ENCODE assay signal across 8 cellular contexts in genomic region chr1:36157115-36157903, GRCh38. TPM values are rescaled to one million over a fixed set of nuclear protein-coding genes. Genes with fewer than 3 reads are reported as not detected.
DNase-seq lines count a peak whose midpoint lies in the region; ATAC-seq, FAIRE-seq and TF ChIP-seq lines count a peak whose summit lies in the region.

No MANE protein-coding gene starts in this region.

- TF ChIP-seq CTCF in DOHH2 (IDR thresholded peaks at IDR 0.05; ENCODE audit: low read depth, low read length, poor library complexity, severe bottlenecking) (no peak), OCI-LY1 (IDR thresholded peaks at IDR 0.05; ENCODE audit: low read length) (no peak), choroid plexus epithelial cell (conservative IDR thresholded peaks at IDR 0.05; ENCODE audit: low read depth, low read length) (no peak), mucosa of descending colon (IDR thresholded peaks at IDR 0.05) (no peak), GM13977 (IDR thresholded peaks at IDR 0.05; ENCODE audit: extremely low read depth, insufficient read depth, missing control alignments) (no peak)

- in situ Hi-C loops in GM13977 (cut with MboI; ENCODE audit: low pct_unique_long_range_greater_than_20kb, low sequenced_read_pairs, unreplicated experiment) = no loop called here

- DNase-seq in choroid plexus epithelial cell (ENCODE audit: low read depth) = peak; percentile 60
- DNase-seq in mucosa of descending colon = no peak
- no peak for DNase-seq in frontal cortex (ENCODE audit: low spot score in 2 of 2)
- DNase-seq in GM13977 (ENCODE audit: low spot score) = no peak

- intact Hi-C loops in mucosa of descending colon (cut with DNase I, micrococcal nuclease) = no loop called here

- H3K9me3 ChIP-seq in DOHH2 (ENCODE audit: control insufficient read depth, insufficient read depth, low read length) = no peaks in the 10 kb centered on the region
- no peaks in the 10 kb centered on the region for H3K9me3 ChIP-seq in OCI-LY1 (ENCODE audit: low read length)
- no peaks in the 10 kb centered on the region for H3K9me3 ChIP-seq in mucosa of descending colon

- peaks cover 77% of the 10 kb centered on the region for H3K79me2 ChIP-seq in DOHH2 (ENCODE audit: control insufficient read depth, low read length)
- H3K79me2 ChIP-seq in OCI-LY1 (ENCODE audit: insufficient read depth, low read length) = peaks cover 37% of the 10 kb centered on the region

- H3K9me2 ChIP-seq in DOHH2 (replicated peaks; ENCODE audit: control insufficient read depth, low read length) (no peaks in the 10 kb centered on the region), OCI-LY1 (ENCODE audit: low read depth, low read length) (no peaks in the 10 kb centered on the region)

- H3K4me3 ChIP-seq in DOHH2 (ENCODE audit: low read length) (peak overlapping the region; percentile 99), OCI-LY1 (ENCODE audit: low read depth, low read length, poor library complexity, severe bottlenecking) (peak overlapping the region; percentile 72), choroid plexus epithelial cell (ENCODE audit: low read depth, low read length) (peak overlapping the region; percentile 96), mucosa of descending colon (peak overlapping the region; percentile 98)

- H3K27me3 ChIP-seq in DOHH2 (ENCODE audit: control insufficient read depth, low read length) (no peaks in the 10 kb centered on the region), OCI-LY1 (ENCODE audit: insufficient read depth, low read length) (no peaks in the 10 kb centered on the region)

- H3K4me2 ChIP-seq in DOHH2 (ENCODE audit: low read length) (peak overlapping the region; percentile 86), OCI-LY1 (ENCODE audit: low read length) (peak overlapping the region; percentile 65)

- H3K9ac ChIP-seq in OCI-LY1 (ENCODE audit: low read length) = peak overlapping the region; percentile 98

- H3F3A ChIP-seq in DOHH2 (ENCODE audit: control insufficient read depth, insufficient read depth) (peaks cover 8% of the 10 kb centered on the region), OCI-LY1 (ENCODE audit: insufficient read depth, low read length) (no peaks in the 10 kb centered on the region)

- no peak for FAIRE-seq in frontal cortex (lab: Jason Lieb, UNC)

- H4K20me1 ChIP-seq in DOHH2 (ENCODE audit: control insufficient read depth, insufficient read depth, low read depth, low read length) (peaks cover 4% of the 10 kb centered on the region; the same call in 1 of the 2 replicates), OCI-LY1 (ENCODE audit: insufficient read depth, low read length) (no peaks in the 10 kb centered on the region)

- peaks cover 72% of the 10 kb centered on the region for H3K4me1 ChIP-seq in DOHH2 (ENCODE audit: control insufficient read depth, low read length)
- H3K4me1 ChIP-seq in OCI-LY1 (ENCODE audit: insufficient read depth, low read length, severe bottlenecking) = peaks cover 59% of the 10 kb centered on the region
- H3K4me1 ChIP-seq in mucosa of descending colon (ENCODE audit: low read depth) = peaks cover 29% of the 10 kb centered on the region

- H3K36me3 ChIP-seq in DOHH2 (ENCODE audit: control insufficient read depth, low read length) (peaks cover 52% of the 10 kb centered on the region), OCI-LY1 (ENCODE audit: insufficient read depth, low read length) (no peaks in the 10 kb centered on the region), mucosa of descending colon (ENCODE audit: low read depth) (no peaks in the 10 kb centered on the region)

- no peak overlapping the region for H2AFZ ChIP-seq in OCI-LY1 (ENCODE audit: low read length)

- H3K27ac ChIP-seq in DOHH2 (ENCODE audit: low read depth, low read length) (peak overlapping the region; percentile 74), OCI-LY1 (ENCODE audit: low read depth, low read length, poor library complexity, severe bottlenecking) (peak overlapping the region; percentile 71)

- ATAC-seq in mucosa of descending colon (no peak), HG03196 (IDR thresholded peaks at IDR 0.05; ENCODE audit: unreplicated experiment) (no peak), GM18519 (IDR thresholded peaks at IDR 0.05; ENCODE audit: low FRiP score, unreplicated experiment) (no peak)

RNA-seq across cellular contexts. Expression of gene MAP7D1, which starts 1.3 kb away (rescaled TPM):
- 100 to 1,000 TPM in 1 of 3 donors, 10 to 100 TPM in 2; 41.5 to 161 (median 61.9) TPM for total RNA-seq in mucosa of descending colon
- 70.1 TPM for total RNA-seq in frontal cortex

RNA-seq across cellular contexts. Expression of gene TRAPPC3, which starts 8.0 kb away (rescaled TPM):
- 10 to 100 TPM; 55.7 to 86.6 (median 57.7) TPM for total RNA-seq in mucosa of descending colon
- total RNA-seq in frontal cortex = 43.6 TPM

RNA-seq across cellular contexts. Expression of gene COL8A2, which starts 32.3 kb away (rescaled TPM):
- total RNA-seq in mucosa of descending colon (1 to 10 TPM in 2 of 3 donors, under 1 TPM in 1; 0.58 to 4.5 (median 1.5) TPM), frontal cortex (0.82 TPM)
